8 cellular contexts compared by ENCODE assay signal in the genomic region with DNA sequence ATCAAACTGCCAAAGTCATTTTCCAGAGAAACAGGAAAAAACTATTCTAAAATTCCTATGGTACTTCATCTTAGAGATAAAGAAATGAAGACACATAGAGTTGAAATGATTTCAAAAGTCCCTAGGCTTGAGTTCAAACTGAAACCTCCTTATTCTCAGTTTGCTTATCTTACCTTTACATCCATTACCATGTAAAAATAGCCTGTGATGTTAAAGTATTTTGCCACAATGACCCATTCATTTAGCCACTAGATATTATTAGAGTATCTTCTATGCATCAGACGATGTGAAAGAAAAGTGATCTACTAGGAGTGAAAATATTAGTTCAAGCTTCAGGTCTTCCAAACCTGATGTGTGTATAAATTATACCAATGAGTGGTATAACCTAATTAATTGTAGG.
"Had no signal": no experiment of that assay in that cellular context is flagged by ENCODE, and none has a peak within 500 bp of the region (broad histone marks: within the 10 kb centered on the region; RNA-seq: fewer than 3 reads in every experiment).

No MANE protein-coding gene starts in this region.

- FAIRE-seq: HepG2 had no signal

- H3K27ac ChIP-seq: GM23248, HL-60, KMS-11 had no signal

- DNase-seq: GM23248, GOT3, H9, HCEC 1CT, KBM-7 had no signal

- H2AFZ ChIP-seq: GM23248 had no signal

- H3K4me2 ChIP-seq: KMS-11 had no signal

- H3K4me3 ChIP-seq: GM23248 had no signal

- ATAC-seq: HepG2 had no signal

- H3K9ac ChIP-seq: GM23248, KMS-11 had no signal
